In genomic region chr9:100098887-100099721, GRCh38 we compare ENCODE assay signal across 8 cellular contexts. TPM values are rescaled to one million over a fixed set of nuclear protein-coding genes. Genes with fewer than 3 reads are reported as not detected.
DNase-seq lines count a peak whose midpoint lies in the region; ATAC-seq and TF ChIP-seq lines count a peak whose summit lies in the region.

TSS of gene ERP44 (minus strand) at chr9:100099000. CDS start at chr9:100098840, 160 bp downstream.
TSS of gene INVS (plus strand) at chr9:100099243. CDS start at chr9:100104522, 5,279 bp downstream.

- peak within 1 kb of the TSS; percentile 100 for H3K4me3 ChIP-seq in Jurkat, Clone E6-1 (ENCODE audit: low read length)
- H3K4me3 ChIP-seq in PC-9 (peak within 1 kb of the TSS; percentile 87), epithelial cell of proximal tubule (ENCODE audit: low read depth, low read length) (peak within 1 kb of the TSS; percentile 96)

- H2AFZ ChIP-seq in PC-9, result peak within 1 kb of the TSS; percentile 89

- H4K20me1 ChIP-seq in PC-9 (ENCODE audit: insufficient read depth), result peaks cover 18% of the 10 kb centered on the region

- no peaks in the 10 kb centered on the region for H3K27me3 ChIP-seq in PC-9 (ENCODE audit: insufficient read depth, low read depth)

- POLR2A ChIA-PET in PC-9 (lab: Charles Lee; ENCODE audit: unreplicated experiment), result no interaction called here

- H3K4me1 ChIP-seq in PC-9 (replicated peaks; ENCODE audit: insufficient read depth), result peaks cover 20% of the 10 kb centered on the region

- H3K79me2 ChIP-seq in PC-9 (ENCODE audit: low read depth), result peaks cover 54% of the 10 kb centered on the region

- intact Hi-C loops in PC-9 (cut with micrococcal nuclease; ENCODE audit: unreplicated experiment), result loop anchor here (2.0 to 5.0 kb wide), 2 partner anchors 192 to 280 kb away; partner anchors contain the start of gene STX17

- no peaks in the 10 kb centered on the region for H3K9me3 ChIP-seq in PC-9 (ENCODE audit: insufficient read depth, low read depth)

- peaks cover 10% of the 10 kb centered on the region; the same call in 1 of the 2 replicates for H3F3A ChIP-seq in PC-9 (ENCODE audit: insufficient read depth, low read depth)

- DNase-seq in DMS153 (lab: John Stamatoyannopoulos, UW), result peak; percentile 98
- DNase-seq in Jurkat, Clone E6-1 (ENCODE audit: low read depth, low spot score), result peak; percentile 97
- peak; percentile 97 to 98 for DNase-seq in PC-9
- peak; percentile 92 for DNase-seq in activated T-cell treated with anti-CD3 and anti-CD28 coated beads, Interleukin-2, amount 50 U/mL, for 1 hour
- DNase-seq in epithelial cell of proximal tubule (ENCODE audit: low read depth), result peak; percentile 91
- peak; percentile 99 for DNase-seq in mucosa of gallbladder (ENCODE audit: low spot score)
- DNase-seq in stimulated activated CD8-positive, alpha-beta memory T cell treated with anti-CD3 and anti-CD28 coated beads, Interleukin-4, amount 100 ng/mL, for 4 hours (ENCODE audit: low read depth in 2 of 2, low spot score in 1 of 2), result peak; percentile 89 to 95

- H3K36me3 ChIP-seq in PC-9 (ENCODE audit: low read depth), result peaks cover 8% of the 10 kb centered on the region; the same call in 1 of the 2 replicates

- BruUV-seq in PC-9 (replicated peaks; lab: Mats Ljungman, UMichigan), result TSS peak; percentile 69

- peak within 1 kb of the TSS; percentile 94 for H3K27ac ChIP-seq in PC-9

- TF ChIP-seq CTCF in PC-9 (conservative IDR thresholded peaks at IDR 0.05), result no peak
- no peak for TF ChIP-seq CTCF in epithelial cell of proximal tubule (conservative IDR thresholded peaks at IDR 0.05; ENCODE audit: low read depth, low read length)

- peak; percentile 97 for ATAC-seq in GM21619 (IDR thresholded peaks at IDR 0.05; ENCODE audit: unreplicated experiment)

- H3K9me2 ChIP-seq in PC-9 (ENCODE audit: insufficient read depth), result no peaks in the 10 kb centered on the region

- peak within 1 kb of the TSS; percentile 94 for H3K4me2 ChIP-seq in PC-9

- CTCF ChIA-PET in PC-9 (lab: Charles Lee), result interaction anchor here (0.5 kb wide), 1 partner anchor 33 kb away, joined by 3 read pairs; no protein-coding TSS in a partner anchor

RNA-seq across cellular contexts. Expression of gene ERP44, which starts in this region (rescaled TPM):
- polyA plus RNA-seq in Jurkat, Clone E6-1 (2012; ENCODE audit: insufficient read depth, insufficient read length), result 19.0 TPM
- total RNA-seq in PC-9 (2021), result 15.9 and 19.5 TPM in 2 replicates
- 7.8 and 9.8 TPM in 2 replicates for total RNA-seq in epithelial cell of proximal tubule
- 26.3 TPM for total RNA-seq in mucosa of gallbladder

RNA-seq across cellular contexts. Expression of gene INVS, which starts in this region (rescaled TPM):
- 13.1 TPM for polyA plus RNA-seq in Jurkat, Clone E6-1 (2012; ENCODE audit: insufficient read depth, insufficient read length)
- 20.1 and 24.0 TPM in 2 replicates for total RNA-seq in PC-9 (2021)
- total RNA-seq in epithelial cell of proximal tubule, result 9.1 and 12.7 TPM in 2 replicates
- total RNA-seq in mucosa of gallbladder, result 26.4 TPM

Comparison
In these comparisons a context has a peak if more than half of its experiments do, and no peak if none do; other contexts are left out.
1. Peak in every context shown above with its lines: DNase-seq, ATAC-seq, H3K4me3 ChIP-seq and H3K27ac ChIP-seq.